In genomic region chr6:68719761-68720160, GRCh38 we compare ENCODE assay signal across 9 cellular contexts.
"Had no signal": no experiment of that assay in that cellular context is flagged by ENCODE, and none has a peak within 500 bp of the region (broad histone marks: within the 10 kb centered on the region; RNA-seq: fewer than 3 reads in every experiment).

No MANE protein-coding gene starts in this region.

- ATAC-seq: HepG2 had no signal

- H3K27ac ChIP-seq: HL-60, KMS-11 had no signal

- H3K4me2 ChIP-seq: KMS-11 had no signal

- H3K27me3 Mint-ChIP-seq: IgD-negative memory B cell had no signal

- H3K4me1 Mint-ChIP-seq: IgD-negative memory B cell had no signal

- H3K36me3 Mint-ChIP-seq: IgD-negative memory B cell had no signal

- H3K4me3 Mint-ChIP-seq: IgD-negative memory B cell had no signal

- H3K9ac ChIP-seq: KMS-11 had no signal

- H3K27ac Mint-ChIP-seq: IgD-negative memory B cell had no signal

- FAIRE-seq: HepG2, HTR-8/SVneo had no signal

- DNase-seq: IMR-90, Karpas-422, KBM-7, KG1 had no signal
